Comparison of ENCODE assay signal across 9 cellular contexts in genomic region chr5:134467231-134467630, GRCh38. TPM values are rescaled to one million over a fixed set of nuclear protein-coding genes. Genes with fewer than 3 reads are reported as not detected.
A peak's percentile ranks its signal among the peaks of the same experiment; 100 is the strongest.
DNase-seq lines count a peak whose midpoint lies in the region; ATAC-seq, FAIRE-seq and TF ChIP-seq lines count a peak whose summit lies in the region.
"Had no signal": no experiment of that assay in that cellular context is flagged by ENCODE, and none has a peak within 500 bp of the region (broad histone marks: within the 10 kb centered on the region; RNA-seq: fewer than 3 reads in every experiment).

No MANE protein-coding gene starts in this region.

- H3K4me1 ChIP-seq in HUES48 (ENCODE audit: control insufficient read depth, insufficient read depth, low read length) (peaks cover 11% of the 10 kb centered on the region), neural progenitor cell (peaks cover 12% of the 10 kb centered on the region)

- no peaks in the 10 kb centered on the region for H3K36me3 ChIP-seq in HUES48 (ENCODE audit: control insufficient read depth, insufficient read depth, low read length)
- no peaks in the 10 kb centered on the region for H3K36me3 ChIP-seq in neural progenitor cell
- no peaks in the 10 kb centered on the region for H3K36me3 ChIP-seq in MG63

- no peak for TF ChIP-seq POLR2A in GM12892 (IDR thresholded peaks at IDR 0.05; ENCODE audit: low read depth, low read length)

- H4K20me1 ChIP-seq in neural progenitor cell (ENCODE audit: low read depth) = no peaks in the 10 kb centered on the region

- H3K36me3 Mint-ChIP-seq in endothelial cell (ENCODE audit: low read depth, unreplicated experiment) = no peaks in the 10 kb centered on the region
- H3K36me3 Mint-ChIP-seq in neural progenitor cell = no peaks in the 10 kb centered on the region

- DNase-seq in endothelial cell (ENCODE audit: low spot score) (no peak), neural progenitor cell (ENCODE audit: low spot score) (no peak), MG63 (no peak), GM12892 (ENCODE audit: insufficient read length) (no peak), NCI-H345 treated with DMSO at 0.1 percent for 48 hours (lab: John Stamatoyannopoulos, UW; ENCODE audit: unreplicated experiment) (no peak), left colon (no peak)
- DNase-seq: T-helper 9 cell had no signal

- H3K9me3 Mint-ChIP-seq in endothelial cell (ENCODE audit: unreplicated experiment) = no peaks in the 10 kb centered on the region
- no peaks in the 10 kb centered on the region for H3K9me3 Mint-ChIP-seq in neural progenitor cell

- H3K4me1 Mint-ChIP-seq in endothelial cell (ENCODE audit: unreplicated experiment) = peaks cover 3% of the 10 kb centered on the region
- H3K4me1 Mint-ChIP-seq in neural progenitor cell = peaks cover 12% of the 10 kb centered on the region

- H3K9ac ChIP-seq in HUES48 (ENCODE audit: low read depth, low read length) (no peak overlapping the region), neural progenitor cell (no peak overlapping the region)

- peak overlapping the region; percentile 98 for H2AFZ ChIP-seq in neural progenitor cell (replicated peaks)

- H3K4me3 Mint-ChIP-seq in endothelial cell (ENCODE audit: unreplicated experiment) (peak overlapping the region; percentile 82), neural progenitor cell (peak overlapping the region; percentile 86)

- H3K27me3 Mint-ChIP-seq in endothelial cell (ENCODE audit: unreplicated experiment) (peaks cover 5% of the 10 kb centered on the region), neural progenitor cell (ENCODE audit: insufficient read depth, low read depth) (peaks cover 9% of the 10 kb centered on the region)

- H3K4me3 ChIP-seq in HUES48 (ENCODE audit: low read depth, low read length) (peak overlapping the region; percentile 87; the same call in 1 of the 2 replicates), neural progenitor cell (peak overlapping the region; percentile 61), MG63 (no peak overlapping the region)

- intact Hi-C loops in left colon (cut with DNase I, micrococcal nuclease) = loop anchor here in 1 of 2 donors (10.0 kb wide), 1 partner anchor 58 kb away; the partner anchor contains the start of gene JADE2

- H3K9me3 ChIP-seq in HUES48 (ENCODE audit: control insufficient read depth, insufficient read depth, low read length) (no peaks in the 10 kb centered on the region), neural progenitor cell (ENCODE audit: low read depth) (no peaks in the 10 kb centered on the region), MG63 (peaks cover 8% of the 10 kb centered on the region)

- no peak for FAIRE-seq in GM12892 (lab: Jason Lieb, UNC)

- H3F3A ChIP-seq in neural progenitor cell (ENCODE audit: low read depth) = peaks cover 17% of the 10 kb centered on the region

- TF ChIP-seq CTCF in 22Rv1 (IDR thresholded peaks at IDR 0.05) = no peak
- no peak for TF ChIP-seq CTCF in endothelial cell (IDR thresholded peaks at IDR 0.05; ENCODE audit: unreplicated experiment)
- TF ChIP-seq CTCF in neural progenitor cell (IDR thresholded peaks at IDR 0.05) = no peak

- H3K27ac ChIP-seq in 22Rv1 (peak overlapping the region; percentile 91; the same call in 1 of the 2 replicates), HUES48 (ENCODE audit: low read depth, low read length) (peak overlapping the region; percentile 99), neural progenitor cell (no peak overlapping the region)

- H3K27ac Mint-ChIP-seq in endothelial cell (ENCODE audit: unreplicated experiment) (no peak overlapping the region), neural progenitor cell (peak overlapping the region; percentile 78)

- H3K79me2 ChIP-seq in neural progenitor cell (ENCODE audit: low read depth) = no peaks in the 10 kb centered on the region

- no peak for ATAC-seq in left colon

- peak overlapping the region; percentile 86 for H3K4me2 ChIP-seq in neural progenitor cell

- H3K27me3 ChIP-seq in HUES48 (ENCODE audit: control insufficient read depth, insufficient read depth, low read length) (no peaks in the 10 kb centered on the region), neural progenitor cell (no peaks in the 10 kb centered on the region), MG63 (no peaks in the 10 kb centered on the region)

RNA-seq across cellular contexts. Expression of gene CDKN2AIPNL, which starts 55.5 kb away (rescaled TPM):
- 26.2 TPM for total RNA-seq in endothelial cell (ENCODE audit: unreplicated experiment)
- 61.7 and 78.9 TPM in 2 replicates for total RNA-seq in neural progenitor cell (ENCODE audit: low replicate concordance)
- 116 and 161 TPM in 2 replicates for total RNA-seq in MG63 (2014; rRNA removed; shearing (Covaris generic); ENCODE audit: low replicate concordance)
- 26.0 TPM for polyA plus RNA-seq in GM12892 (2012; ENCODE audit: missing spikeins)
- 10 to 100 TPM; 15.0 to 19.3 TPM for total RNA-seq in left colon

RNA-seq across cellular contexts. Expression of gene JADE2, which starts 58.2 kb away (rescaled TPM):
- total RNA-seq in endothelial cell (ENCODE audit: unreplicated experiment) (3.0 TPM), neural progenitor cell (ENCODE audit: low replicate concordance) (1.7 and 2.3 TPM in 2 replicates), left colon (10 to 100 TPM; 27.1 to 38.9 TPM)
- total RNA-seq in MG63 (2014; rRNA removed; shearing (Covaris generic); ENCODE audit: low replicate concordance) = 42.0 and 47.4 TPM in 2 replicates
- polyA plus RNA-seq in GM12892 (2012; ENCODE audit: missing spikeins) = 18.1 TPM
